In the genomic region with DNA sequence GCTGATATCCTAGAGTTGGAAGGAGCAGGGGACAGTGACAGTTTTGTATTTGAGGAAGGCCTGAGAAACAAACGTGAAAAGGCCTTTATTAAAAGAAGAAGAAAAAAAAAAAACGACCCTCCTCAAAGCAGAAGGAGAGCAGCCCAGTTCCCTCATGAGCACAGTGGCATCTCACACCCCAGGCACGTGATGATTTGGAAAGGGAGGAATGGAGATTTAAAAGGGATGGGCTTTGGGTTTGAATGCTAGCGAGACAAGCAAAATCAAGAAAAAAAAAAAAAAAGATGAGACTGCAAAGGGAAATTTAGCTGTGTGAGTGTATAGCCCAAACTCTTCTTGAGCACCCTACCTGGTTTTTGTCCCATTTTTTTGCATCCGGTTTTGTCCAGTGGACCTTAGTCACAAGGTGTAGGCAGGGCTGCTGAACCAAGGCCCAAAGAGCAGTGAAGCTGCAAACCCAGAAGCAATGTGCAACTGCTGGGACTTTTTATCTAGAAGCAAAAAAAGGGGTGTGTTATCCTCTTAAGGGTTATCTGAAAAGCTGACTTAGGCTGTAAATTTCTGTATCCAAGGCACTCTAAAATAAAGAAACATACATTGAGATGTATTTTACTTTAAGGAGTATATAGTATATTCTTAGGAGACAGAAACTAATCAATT, we compare ENCODE assay signal across 8 cellular contexts.
DNase-seq lines count a peak whose midpoint lies in the region; ATAC-seq and TF ChIP-seq lines count a peak whose summit lies in the region.

No MANE protein-coding gene starts in this region.

- no peak for ATAC-seq in stimulated activated naive CD8-positive, alpha-beta T cell treated with anti-CD3 and anti-CD28 coated beads, Interleukin-15, Interleukin-2, amounts not matched to agents 100 U/mL and 50 U/mL, for 24 hours
- no peak for ATAC-seq in effector memory CD8-positive, alpha-beta T cell (replicated peaks)
- ATAC-seq in GM18505 (IDR thresholded peaks at IDR 0.05; ENCODE audit: unreplicated experiment): no peak

- peaks cover 26% of the 10 kb centered on the region for H3K4me1 Mint-ChIP-seq in stimulated activated naive CD8-positive, alpha-beta T cell treated with anti-CD3 and anti-CD28 coated beads, Interleukin-15, Interleukin-2, amounts not matched to agents 100 ng/mL and 50 ng/mL, for 24 hours (ENCODE audit: low read depth)
- peaks cover 0 to 4% of the 10 kb centered on the region in 2 donors for H3K4me1 Mint-ChIP-seq in effector memory CD8-positive, alpha-beta T cell (ENCODE audit: low read depth in 2 of 2)
- peaks cover 25% of the 10 kb centered on the region for H3K4me1 Mint-ChIP-seq in nephron

- H3K9me3 Mint-ChIP-seq in stimulated activated naive CD8-positive, alpha-beta T cell treated with anti-CD3 and anti-CD28 coated beads, Interleukin-15, Interleukin-2, amounts not matched to agents 100 ng/mL and 50 ng/mL, for 24 hours: no peaks in the 10 kb centered on the region
- no peaks in the 10 kb centered on the region for H3K9me3 Mint-ChIP-seq in effector memory CD8-positive, alpha-beta T cell
- H3K9me3 Mint-ChIP-seq in nephron: no peaks in the 10 kb centered on the region

- TF ChIP-seq CTCF in nephron (IDR thresholded peaks at IDR 0.05; ENCODE audit: unreplicated experiment in 3 of 3): no peak

- peaks cover 9% of the 10 kb centered on the region for H3K27me3 Mint-ChIP-seq in stimulated activated naive CD8-positive, alpha-beta T cell treated with anti-CD3 and anti-CD28 coated beads, Interleukin-15, Interleukin-2, amounts not matched to agents 100 ng/mL and 50 ng/mL, for 24 hours
- no peaks in the 10 kb centered on the region for H3K27me3 Mint-ChIP-seq in effector memory CD8-positive, alpha-beta T cell
- peaks cover 13% of the 10 kb centered on the region for H3K27me3 Mint-ChIP-seq in nephron (ENCODE audit: low read depth)

- no peaks in the 10 kb centered on the region for H3K36me3 Mint-ChIP-seq in stimulated activated naive CD8-positive, alpha-beta T cell treated with anti-CD3 and anti-CD28 coated beads, Interleukin-15, Interleukin-2, amounts not matched to agents 100 ng/mL and 50 ng/mL, for 24 hours (ENCODE audit: low read depth)
- no peaks in the 10 kb centered on the region for H3K36me3 Mint-ChIP-seq in effector memory CD8-positive, alpha-beta T cell (ENCODE audit: insufficient read depth)
- H3K36me3 Mint-ChIP-seq in nephron (ENCODE audit: low read depth): no peaks in the 10 kb centered on the region

- no peak for TF ChIP-seq POLR2A in GM18505 (IDR thresholded peaks at IDR 0.05; ENCODE audit: borderline replicate concordance, extremely low read depth, insufficient read depth, insufficient read length)

- no peak for DNase-seq in stimulated activated naive CD8-positive, alpha-beta T cell treated with anti-CD3 and anti-CD28 coated beads, Interleukin-15, Interleukin-2, amounts not matched to agents 100 U/mL and 50 U/mL, for 24 hours
- no peak for DNase-seq in effector memory CD8-positive, alpha-beta T cell
- no peak for DNase-seq in NCI-H1436 treated with DMSO at 0.1 percent for 48 hours (lab: John Stamatoyannopoulos, UW)
- no peak for DNase-seq in dedifferentiated amniotic fluid mesenchymal stem cell (ENCODE audit: extremely low spot score)
- DNase-seq in putamen (ENCODE audit: low spot score): no peak

- H3K4me3 Mint-ChIP-seq in stimulated activated naive CD8-positive, alpha-beta T cell treated with anti-CD3 and anti-CD28 coated beads, Interleukin-15, Interleukin-2, amounts not matched to agents 100 ng/mL and 50 ng/mL, for 24 hours: peak overlapping the region; percentile 71
- H3K4me3 Mint-ChIP-seq in effector memory CD8-positive, alpha-beta T cell: peak overlapping the region; percentile 55 to 74
- H3K4me3 Mint-ChIP-seq in nephron: peak overlapping the region; percentile 71 to 83 (median 82)

- H3K27ac Mint-ChIP-seq in stimulated activated naive CD8-positive, alpha-beta T cell treated with anti-CD3 and anti-CD28 coated beads, Interleukin-15, Interleukin-2, amounts not matched to agents 100 ng/mL and 50 ng/mL, for 24 hours: no peak overlapping the region
- H3K27ac Mint-ChIP-seq in effector memory CD8-positive, alpha-beta T cell: no peak overlapping the region
- peak overlapping the region; percentile 75 to 95 (median 87) for H3K27ac Mint-ChIP-seq in nephron

Comparison
In these comparisons a context has a peak if more than half of its experiments do, and no peak if none do; other contexts are left out.
1. H3K27ac Mint-ChIP-seq: peak in nephron (3 of 3); none in stimulated activated naive CD8-positive, alpha-beta T cell treated with anti-CD3 and anti-CD28 coated beads, Interleukin-15, Interleukin-2, amounts not matched to agents 100 ng/mL and 50 ng/mL, for 24 hours (single experiment) and effector memory CD8-positive, alpha-beta T cell (0 of 2).
2. Peak in every context shown above with its lines, with median percentiles within 50 percentile points of each other: H3K4me3 Mint-ChIP-seq.